In the genomic region with DNA sequence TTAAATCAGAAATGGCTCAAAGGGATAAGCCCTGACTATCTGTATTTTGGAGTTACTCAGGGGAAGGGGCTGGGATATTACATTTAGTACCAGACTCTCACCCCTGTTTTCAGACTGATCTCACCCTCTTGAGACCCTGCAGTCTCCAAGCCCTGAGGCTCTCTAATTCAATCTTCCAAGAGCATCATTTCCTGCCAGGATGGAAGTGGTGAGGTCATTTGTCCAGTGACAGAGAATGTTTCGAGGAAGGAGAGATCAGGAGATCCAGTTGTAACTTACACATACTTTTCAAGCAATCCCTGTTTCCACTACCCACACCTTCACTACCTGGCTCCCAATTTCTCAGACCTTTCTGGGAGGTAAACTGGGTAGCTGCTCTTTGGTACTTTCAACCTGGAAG, we compare ENCODE assay signal across 22 cellular contexts.
DNase-seq lines count a peak whose midpoint lies in the region; ATAC-seq lines count a peak whose summit lies in the region.
"Had no signal": no experiment of that assay in that cellular context is flagged by ENCODE, and none has a peak within 500 bp of the region (broad histone marks: within the 10 kb centered on the region; RNA-seq: fewer than 3 reads in every experiment).

No MANE protein-coding gene starts in this region.

- H3K79me1 ChIP-seq in mesendoderm (ENCODE audit: low read length), result no peaks in the 10 kb centered on the region

- H3K9ac ChIP-seq in mesendoderm (ENCODE audit: low read length) (no peak overlapping the region), Karpas-422 (ENCODE audit: low read length) (no peak overlapping the region)

- no peak for ATAC-seq in GM19023 (IDR thresholded peaks at IDR 0.05; ENCODE audit: unreplicated experiment)
- ATAC-seq: CD8-positive, alpha-beta T cell; Panc1 had no signal

- no peak overlapping the region for H2AFZ ChIP-seq in Karpas-422 (ENCODE audit: low read length)

- H2BK15ac ChIP-seq in mesendoderm (replicated peaks; ENCODE audit: low read depth), result no peak overlapping the region

- H3K4ac ChIP-seq in mesendoderm (ENCODE audit: low read depth, low read length), result no peak overlapping the region

- DNase-seq in EL, result peak; percentile 54
- DNase-seq in HT1080 (ENCODE audit: low read depth), result peak; percentile 34
- DNase-seq in dermis blood vessel endothelial cell, result peak; percentile 16
- DNase-seq in mesendoderm, result peak; percentile 69
- DNase-seq in HuH-7 (ENCODE audit: low spot score), result no peak
- no peak for DNase-seq in Karpas-422
- DNase-seq in posterior vena cava (ENCODE audit: low spot score), result no peak
- DNase-seq: C1 segment of cervical spinal cord; Caco-2; CD8-positive, alpha-beta T cell; DMS79; KG1; NCI-H1048; NCI-H1417 treated with DMSO at 0.1 percent for 48 hours; NCI-H1694 treated with DMSO at 0.1 percent for 48 hours; NCI-H2081; NCI-H2227 treated with DMSO at 0.1 percent for 48 hours; NCI-H526 treated with DMSO at 0.1 percent for 48 hours; SHP77 had no signal

- H2BK120ac ChIP-seq in mesendoderm (ENCODE audit: low read depth, low read length), result no peak overlapping the region

- intact Hi-C loops in posterior vena cava (cut with DNase I), result no loop called here

- WGBS in mesendoderm (ENCODE audit: extremely low coverage, insufficient coverage, low lambda C conversion rate), result no CpG with 5 or more reads among the region's 1 CpG

- peak overlapping the region; percentile 53 for H3K18ac ChIP-seq in mesendoderm (ENCODE audit: low read length)

- H3K4me3 ChIP-seq in mesendoderm (ENCODE audit: low read length), result no peak overlapping the region
- no peak overlapping the region for H3K4me3 ChIP-seq in Karpas-422 (ENCODE audit: low read length)

- H3K27me3 ChIP-seq in mesendoderm (ENCODE audit: insufficient read depth, low read length, poor library complexity) (no peaks in the 10 kb centered on the region), Karpas-422 (ENCODE audit: low read length) (no peaks in the 10 kb centered on the region)

- H3K79me2 ChIP-seq in mesendoderm (ENCODE audit: control insufficient read depth, insufficient read depth, low read length) (no peaks in the 10 kb centered on the region), Karpas-422 (ENCODE audit: low read length) (no peaks in the 10 kb centered on the region)

- H3K27ac ChIP-seq in mesendoderm (ENCODE audit: low read depth, low read length) (no peak overlapping the region), Karpas-422 (ENCODE audit: low read length) (no peak overlapping the region)
- H3K27ac ChIP-seq: RWPE1 had no signal

- H3K36me3 ChIP-seq in mesendoderm (ENCODE audit: control insufficient read depth, insufficient read depth, low read length), result no peaks in the 10 kb centered on the region
- H3K36me3 ChIP-seq in Karpas-422 (ENCODE audit: insufficient read depth, low read length), result no peaks in the 10 kb centered on the region

- H3K4me2 ChIP-seq in mesendoderm (ENCODE audit: low read length), result no peak overlapping the region
- no peak overlapping the region for H3K4me2 ChIP-seq in Karpas-422 (ENCODE audit: low read depth, low read length, poor library complexity, severe bottlenecking)

- H4K8ac ChIP-seq in mesendoderm (ENCODE audit: low read depth, low read length), result no peak overlapping the region

- H2AK5ac ChIP-seq in mesendoderm (ENCODE audit: low read length), result no peak overlapping the region

- no peak overlapping the region for H4K5ac ChIP-seq in mesendoderm (ENCODE audit: low read length)

- H3K9me2 ChIP-seq in Karpas-422 (replicated peaks; ENCODE audit: insufficient read depth, low read length), result no peaks in the 10 kb centered on the region

- no peak overlapping the region for H2BK5ac ChIP-seq in mesendoderm (ENCODE audit: low read length)

- no peaks in the 10 kb centered on the region for H4K20me1 ChIP-seq in Karpas-422 (ENCODE audit: insufficient read depth, low read depth, low read length)

- H3K23ac ChIP-seq in mesendoderm (ENCODE audit: low read length), result no peak overlapping the region

- H3K4me1 ChIP-seq in mesendoderm (ENCODE audit: control insufficient read depth, low read depth, low read length) (peaks cover 4% of the 10 kb centered on the region), Karpas-422 (ENCODE audit: low read length) (no peaks in the 10 kb centered on the region)
- H3K4me1 ChIP-seq: Caco-2 had no signal

- no peaks in the 10 kb centered on the region for H3K9me3 ChIP-seq in Karpas-422 (ENCODE audit: low read length)
- H3K9me3 ChIP-seq: Caco-2 had no signal

- H3K56ac ChIP-seq in mesendoderm (ENCODE audit: low read length), result no peak overlapping the region

Comparison
In these comparisons a context has a peak if more than half of its experiments do, and no peak if none do; other contexts are left out.
1. DNase-seq: peak in EL (single experiment), HT1080 (single experiment), dermis blood vessel endothelial cell (single experiment) and mesendoderm (single experiment); none in HuH-7 (single experiment), Karpas-422 (single experiment) and posterior vena cava (single experiment).